ENCODE assay signal across 29 cellular contexts in the genomic region with DNA sequence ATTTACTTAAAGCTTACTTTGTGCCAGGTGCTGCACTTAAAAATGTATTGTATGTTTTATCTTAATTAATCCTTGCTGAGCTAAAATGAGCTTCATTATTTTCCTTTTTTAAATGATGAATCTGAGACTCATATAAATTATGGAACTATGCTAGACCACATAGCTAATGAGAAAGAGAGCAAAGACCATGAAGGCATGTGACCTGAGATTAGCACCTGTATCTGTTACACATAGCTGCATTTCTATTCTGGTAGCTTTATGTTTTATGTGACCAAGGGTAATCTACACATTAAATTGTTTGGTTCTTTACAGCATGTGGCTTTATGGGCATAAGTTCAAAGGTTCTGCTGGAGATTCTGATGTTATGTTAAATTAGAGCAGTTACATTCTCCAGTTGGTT.
"Had no signal": no experiment of that assay in that cellular context is flagged by ENCODE, and none has a peak within 500 bp of the region (broad histone marks: within the 10 kb centered on the region; RNA-seq: fewer than 3 reads in every experiment).

No MANE protein-coding gene starts in this region.

- H3K4me1 ChIP-seq: body of pancreas, esophagus muscularis mucosa, foreskin keratinocyte, gastrocnemius medialis, heart left ventricle had no signal

- H3K4me3 ChIP-seq: body of pancreas, esophagus muscularis mucosa, gastrocnemius medialis, heart left ventricle had no signal

- ATAC-seq: activated CD4-positive, CD25-positive, alpha-beta regulatory T cell treated with anti-CD3 and anti-CD28 coated beads, Interleukin-2, amount 50 U/mL, for 24 hours; activated CD8-positive, alpha-beta T cell treated with anti-CD3 and anti-CD28 coated beads for 36 hours; activated T-cell treated with anti-CD3 and anti-CD28 coated beads, Interleukin-2, amount 50 U/mL, for 4 hours; activated T-helper 17 cell treated with anti-CD3 and anti-CD28 coated beads, Interleukin-2, amount 50 U/mL, for 72 hours; body of pancreas; effector memory CD8-positive, alpha-beta T cell; foreskin keratinocyte; gastrocnemius medialis; heart left ventricle had no signal

- DNase-seq: activated B cell treated with CpG ODN at 0.5 μM for 24 hours; activated CD4-positive, alpha-beta T cell treated with anti-CD3 and anti-CD28 coated beads for 48 hours; activated CD4-positive, alpha-beta T cell treated with anti-CD3 and anti-CD28 coated beads, Interleukin-2, amount 50 U/mL, for 1 hour; activated CD4-positive, alpha-beta T cell treated with anti-CD3 and anti-CD28 coated beads, Interleukin-2, amount 50 U/mL, for 48 hours; activated CD8-positive, alpha-beta memory T cell treated with anti-CD3 and anti-CD28 coated beads for 24 hours; activated CD8-positive, alpha-beta T cell treated with anti-CD3 and anti-CD28 coated beads for 36 hours; activated effector memory CD4-positive, alpha-beta T cell treated with Interleukin-2 at 50 U/mL for 16 hours; activated gamma-delta T cell treated with Interleukin-2 at 50 U/mL for 16 hours; activated naive CD4-positive, alpha-beta T cell treated with anti-CD3 and anti-CD28 coated beads, Interleukin-2, amount 50 U/mL, for 16 hours; activated naive CD4-positive, alpha-beta T cell treated with Interleukin-2 at 50 U/mL for 16 hours; activated T-cell treated with anti-CD3 and anti-CD28 coated beads, Interleukin-2, amount 50 U/mL, for 4 hours; amniotic stem cell; aorta; body of pancreas; caudate nucleus; cortex of kidney; dermis blood vessel endothelial cell; effector CD4-positive, alpha-beta T cell; effector memory CD8-positive, alpha-beta T cell; erythroblast; foreskin keratinocyte; gastrocnemius medialis; glutamatergic neuron; heart left ventricle; T1000; WERI-Rb-1 had no signal

- H3K27ac ChIP-seq: body of pancreas, esophagus muscularis mucosa, foreskin keratinocyte, gastrocnemius medialis, heart left ventricle, WERI-Rb-1 had no signal

- H3K36me3 ChIP-seq: esophagus muscularis mucosa, gastrocnemius medialis, heart left ventricle, WERI-Rb-1 had no signal

- H3K27me3 ChIP-seq: body of pancreas, esophagus muscularis mucosa, foreskin keratinocyte, gastrocnemius medialis, heart left ventricle had no signal

- H3K9me3 ChIP-seq: esophagus muscularis mucosa, gastrocnemius medialis had no signal
